10 cellular contexts compared by ENCODE assay signal in the genomic region with DNA sequence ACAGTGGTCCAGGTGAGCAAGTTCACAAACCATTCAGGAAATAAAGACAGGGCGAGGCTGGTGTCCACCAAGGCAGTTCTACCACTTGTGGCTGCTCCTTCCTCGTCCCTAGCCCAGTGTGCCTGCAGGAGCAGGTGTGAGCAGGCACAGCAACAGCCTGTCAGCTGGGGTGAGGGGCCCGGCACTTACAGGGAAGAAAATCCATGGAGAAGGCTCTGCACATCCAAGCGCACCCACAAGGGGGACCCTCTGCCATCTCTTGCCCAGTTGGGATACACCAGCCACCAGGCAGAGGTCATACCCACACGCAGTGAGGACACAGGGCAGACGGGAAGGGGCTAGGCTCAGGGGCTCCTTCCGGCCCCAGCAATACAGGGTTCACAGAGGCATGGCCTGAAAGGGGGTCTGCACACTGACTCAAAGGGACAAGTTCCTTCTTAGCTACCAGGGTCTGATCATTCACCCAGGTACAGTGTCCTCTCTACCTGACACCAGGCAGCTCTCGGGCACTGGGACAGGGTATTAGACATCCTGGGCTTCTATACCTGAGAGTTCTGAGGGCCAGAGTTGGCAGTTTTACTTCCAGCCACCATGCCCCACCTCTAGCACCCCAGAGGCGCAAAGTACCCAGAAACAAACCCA. TPM values are rescaled to one million over a fixed set of nuclear protein-coding genes. Genes with fewer than 3 reads are reported as not detected.
DNase-seq lines count a peak whose midpoint lies in the region; ATAC-seq, FAIRE-seq and TF ChIP-seq lines count a peak whose summit lies in the region.
"Had no signal": no experiment of that assay in that cellular context is flagged by ENCODE, and none has a peak within 500 bp of the region (broad histone marks: within the 10 kb centered on the region; RNA-seq: fewer than 3 reads in every experiment).

No MANE protein-coding gene starts in this region.

- 72 to 77% methylated on average over 6 to 9 of the region's 9 CpGs for WGBS in endodermal cell (ENCODE audit: insufficient coverage in 1 of 2, insufficient read length in 1 of 2), 2 experiments
- WGBS in mesendoderm (ENCODE audit: extremely low coverage, insufficient coverage, low lambda C conversion rate), result no CpG with 5 or more reads among the region's 9 CpGs

- no peaks in the 10 kb centered on the region for H3K79me2 ChIP-seq in mesendoderm (ENCODE audit: control insufficient read depth, insufficient read depth, low read length)

- H3K4me2 ChIP-seq in mesendoderm (ENCODE audit: low read length), result no peak overlapping the region

- no peaks in the 10 kb centered on the region for H3K27me3 Mint-ChIP-seq in CD4-positive, alpha-beta T cell
- no peaks in the 10 kb centered on the region for H3K27me3 Mint-ChIP-seq in endodermal cell (ENCODE audit: insufficient read depth)
- H3K27me3 Mint-ChIP-seq: IgD-negative memory B cell had no signal

- H3K23ac ChIP-seq in mesendoderm (ENCODE audit: low read length), result no peak overlapping the region

- no peak overlapping the region for H4K8ac ChIP-seq in mesendoderm (ENCODE audit: low read depth, low read length)

- no peaks in the 10 kb centered on the region for H3K4me1 ChIP-seq in HEK293 (ENCODE audit: control insufficient read depth, insufficient read depth, low read length)
- H3K4me1 ChIP-seq in endodermal cell (ENCODE audit: control insufficient read depth, insufficient read depth, low read length), result no peaks in the 10 kb centered on the region
- H3K4me1 ChIP-seq in mesendoderm (ENCODE audit: control insufficient read depth, low read depth, low read length), result no peaks in the 10 kb centered on the region

- H3K9me3 ChIP-seq in CD4-positive, alpha-beta T cell (ENCODE audit: control insufficient read depth, low read length), result no peaks in the 10 kb centered on the region
- H3K9me3 ChIP-seq in HEK293 (ENCODE audit: control insufficient read depth, insufficient read depth, low read depth, low read length), result no peaks in the 10 kb centered on the region
- no peaks in the 10 kb centered on the region for H3K9me3 ChIP-seq in endodermal cell (ENCODE audit: control insufficient read depth, low read length)
- H3K9me3 ChIP-seq: ovary had no signal

- no peaks in the 10 kb centered on the region for H3K79me1 ChIP-seq in mesendoderm (ENCODE audit: low read length)

- H3K27ac Mint-ChIP-seq in CD4-positive, alpha-beta T cell, result peak overlapping the region; percentile 97
- H3K27ac Mint-ChIP-seq in endodermal cell, result peak overlapping the region; percentile 55

- TF ChIP-seq CTCF in CD4-positive, alpha-beta T cell (IDR thresholded peaks at IDR 0.05), result no peak
- TF ChIP-seq CTCF in HEK293 (tag by site-specific recombination; IDR thresholded peaks at IDR 0.05) (peak; percentile 82), endodermal cell (conservative IDR thresholded peaks at IDR 0.05) (peak; percentile 85)

- H3K27me3 ChIP-seq in CD4-positive, alpha-beta T cell (ENCODE audit: control insufficient read depth, insufficient read depth, low read length), result no peaks in the 10 kb centered on the region
- no peaks in the 10 kb centered on the region for H3K27me3 ChIP-seq in endodermal cell (ENCODE audit: control insufficient read depth, insufficient read depth, low read length, poor library complexity, severe bottlenecking)
- H3K27me3 ChIP-seq in mesendoderm (ENCODE audit: insufficient read depth, low read length, poor library complexity), result no peaks in the 10 kb centered on the region
- H3K27me3 ChIP-seq: ovary had no signal

- H3K9ac ChIP-seq in endodermal cell (ENCODE audit: extremely low read depth, low read length, poor library complexity, severe bottlenecking), result no peak overlapping the region
- no peak overlapping the region for H3K9ac ChIP-seq in mesendoderm (ENCODE audit: low read length)

- H3K4ac ChIP-seq in mesendoderm (ENCODE audit: low read depth, low read length), result no peak overlapping the region

- H2BK15ac ChIP-seq in mesendoderm (replicated peaks; ENCODE audit: low read depth), result no peak overlapping the region

- POLR2A ChIA-PET in CD4-positive, alpha-beta T cell (lab: Charles Lee), result no interaction called here
- POLR2A ChIA-PET in HEK293 (lab: Yijun Ruan, JAX), result no interaction called here

- H2BK5ac ChIP-seq in mesendoderm (ENCODE audit: low read length), result no peak overlapping the region

- DNase-seq in CD4-positive, alpha-beta T cell, result no peak
- peak; percentile 13 for DNase-seq in RCC 7860 (ENCODE audit: low spot score)
- DNase-seq in endodermal cell, result peak; percentile 96
- peak; percentile 86 for DNase-seq in mesendoderm
- no peak for DNase-seq in GOT3 (lab: John Stamatoyannopoulos, UW)
- no peak for DNase-seq in stimulated activated CD4-positive, alpha-beta T cell treated with anti-CD3 and anti-CD28 coated beads, Interleukin-2, amount 100 ng/mL, for 48 hours

- H3K4me3 Mint-ChIP-seq in CD4-positive, alpha-beta T cell, result no peak overlapping the region
- no peak overlapping the region for H3K4me3 Mint-ChIP-seq in endodermal cell

- H2AK5ac ChIP-seq in mesendoderm (ENCODE audit: low read length), result no peak overlapping the region

- no peak for FAIRE-seq in RCC 7860 (lab: Jason Lieb, UNC)

- CTCF ChIA-PET in CD4-positive, alpha-beta T cell (lab: Charles Lee), result interaction anchor here (1.2 kb wide), 1 partner anchor 35 kb away, joined by 4 read pairs; a partner anchor contains a TSS
- CTCF ChIA-PET in HEK293 (lab: Yijun Ruan, JAX), result interaction anchor here (0.6 to 1.6 kb wide), 9 partner anchors 10 to 212 kb away, joined by 3 to 9 read pairs (median 4); no protein-coding TSS in a partner anchor

- H3K56ac ChIP-seq in mesendoderm (ENCODE audit: low read length), result no peak overlapping the region

- peaks cover 78% of the 10 kb centered on the region for H3K36me3 Mint-ChIP-seq in CD4-positive, alpha-beta T cell (ENCODE audit: low read depth)
- H3K36me3 Mint-ChIP-seq in endodermal cell (ENCODE audit: low read depth), result peaks cover 21% of the 10 kb centered on the region
- H3K36me3 Mint-ChIP-seq: IgD-negative memory B cell had no signal

- peak; percentile 42 for ATAC-seq in CD4-positive, alpha-beta T cell (ENCODE audit: poor library complexity)
- ATAC-seq in HG03175 (IDR thresholded peaks at IDR 0.05; ENCODE audit: unreplicated experiment), result no peak

- H3K18ac ChIP-seq in mesendoderm (ENCODE audit: low read length), result no peak overlapping the region

- intact Hi-C loops in CD4-positive, alpha-beta T cell (cut with DNase I, micrococcal nuclease), result no loop called here

- H3K36me3 ChIP-seq in HEK293 (ENCODE audit: control insufficient read depth in 2 of 2, insufficient read depth in 1 of 2, low read length in 2 of 2) (peaks cover 0 to 82% of the 10 kb centered on the region in 2 experiments; a peak in 2 of 3 replicates), endodermal cell (ENCODE audit: control insufficient read depth, insufficient read depth, low read length) (peaks cover 46% of the 10 kb centered on the region), mesendoderm (ENCODE audit: control insufficient read depth, insufficient read depth, low read length) (peaks cover 5% of the 10 kb centered on the region)
- H3K36me3 ChIP-seq: ovary had no signal

- H3K4me3 ChIP-seq in HEK293 (ENCODE audit: low read depth, low read length) (no peak overlapping the region), endodermal cell (ENCODE audit: low read length) (no peak overlapping the region), mesendoderm (ENCODE audit: low read length) (no peak overlapping the region)
- H3K4me3 ChIP-seq: ovary had no signal

- H4K5ac ChIP-seq in mesendoderm (ENCODE audit: low read length), result no peak overlapping the region

- H3K27ac ChIP-seq in CD4-positive, alpha-beta T cell (ENCODE audit: low read depth, low read length), result peak overlapping the region; percentile 4
- H3K27ac ChIP-seq in HEK293 (ENCODE audit: extremely low read depth, low read depth, low read length) (no peak overlapping the region), endodermal cell (ENCODE audit: low read depth, low read length) (no peak overlapping the region), mesendoderm (ENCODE audit: low read depth, low read length) (no peak overlapping the region)
- H3K27ac ChIP-seq: ovary had no signal

- no peak overlapping the region for H2BK120ac ChIP-seq in mesendoderm (ENCODE audit: low read depth, low read length)

- H3K9me3 Mint-ChIP-seq in CD4-positive, alpha-beta T cell, result no peaks in the 10 kb centered on the region
- no peaks in the 10 kb centered on the region for H3K9me3 Mint-ChIP-seq in endodermal cell
- H3K9me3 Mint-ChIP-seq: IgD-negative memory B cell had no signal

- H3K4me1 Mint-ChIP-seq in CD4-positive, alpha-beta T cell (ENCODE audit: low read depth), result peaks cover 60% of the 10 kb centered on the region
- peaks cover 4% of the 10 kb centered on the region for H3K4me1 Mint-ChIP-seq in endodermal cell

TF ChIP-seq in HEK293, 187 proteins besides CTCF, POLR2A, EP300 and RAD21 (continues in another document):
- TF ChIP-seq SETDB1 (IDR thresholded peaks at IDR 0.05; ENCODE audit: insufficient read length, low read length) (no peak), SCRT2 (tag by site-specific recombination; IDR thresholded peaks at IDR 0.05) (peak; percentile 92), ZBTB17 (tag by site-specific recombination; IDR thresholded peaks at IDR 0.05) (0 out of 2 replicates have a peak, but pooled peaks have one; percentile 13)
- TF ChIP-seq, protein P1, sequence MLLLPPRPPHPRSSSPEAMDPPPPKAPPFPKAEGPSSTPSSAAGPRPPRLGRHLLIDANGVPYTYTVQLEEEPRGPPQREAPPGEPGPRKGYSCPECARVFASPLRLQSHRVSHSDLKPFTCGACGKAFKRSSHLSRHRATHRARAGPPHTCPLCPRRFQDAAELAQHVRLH (tag by site-specific recombination; IDR thresholded peaks at IDR 0.05), result no peak

RNA-seq across cellular contexts. Expression of a gene that starts 27.0 kb away (rescaled TPM):
- total RNA-seq in CD4-positive, alpha-beta T cell, result 10 to 100 TPM; 19.5 to 22.4 TPM
- 10 to 100 TPM; 41.8 to 64.4 TPM for total RNA-seq in endodermal cell
- polyA plus RNA-seq in endodermal cell (2013, experiment 1 of 2), result 41.6 TPM
- 36.6 TPM for polyA plus RNA-seq in endodermal cell (2013, experiment 2 of 2)
- polyA plus RNA-seq in mesendoderm (2013, experiment 1 of 2), result 27.3 TPM
- polyA plus RNA-seq in mesendoderm (2013, experiment 2 of 2), result 28.1 TPM

RNA-seq across cellular contexts. Expression of a gene that starts 35.4 kb away (rescaled TPM):
- 10 to 100 TPM; 63.4 to 66.4 TPM for total RNA-seq in CD4-positive, alpha-beta T cell
- 10 to 100 TPM; 26.3 to 27.7 TPM for total RNA-seq in endodermal cell
- polyA plus RNA-seq in endodermal cell (2013, experiment 1 of 2), result 19.0 TPM
- polyA plus RNA-seq in endodermal cell (2013, experiment 2 of 2), result 18.3 TPM
- 37.2 TPM for polyA plus RNA-seq in mesendoderm (2013, experiment 1 of 2)
- polyA plus RNA-seq in mesendoderm (2013, experiment 2 of 2), result 36.2 TPM

RNA-seq across cellular contexts. Expression of a gene that starts 37.1 kb away (rescaled TPM):
- total RNA-seq in CD4-positive, alpha-beta T cell, result 10 to 100 TPM; 28.6 to 29.5 TPM
- 10 to 100 TPM; 56.9 to 75.2 TPM for total RNA-seq in endodermal cell
- polyA plus RNA-seq in endodermal cell (2013, experiment 1 of 2), result 20.8 TPM
- polyA plus RNA-seq in endodermal cell (2013, experiment 2 of 2), result 22.4 TPM
- polyA plus RNA-seq in mesendoderm (2013, experiment 1 of 2), result 67.1 TPM
- 67.6 TPM for polyA plus RNA-seq in mesendoderm (2013, experiment 2 of 2)

RNA-seq across cellular contexts. Expression of a gene that starts 44.6 kb away (rescaled TPM):
- total RNA-seq in CD4-positive, alpha-beta T cell, result under 1 TPM; 0.27 to 0.42 TPM
- total RNA-seq in endodermal cell, result 1 to 10 TPM; 1.5 to 1.6 TPM
- polyA plus RNA-seq in endodermal cell (2013, experiment 1 of 2), result 0.57 TPM
- 0.70 TPM for polyA plus RNA-seq in endodermal cell (2013, experiment 2 of 2)
- polyA plus RNA-seq in mesendoderm (2013, experiment 1 of 2), result 0.20 TPM
- polyA plus RNA-seq in mesendoderm (2013, experiment 2 of 2), result 0.27 TPM

Comparison
In these comparisons a context has a peak if more than half of its experiments do, and no peak if none do; other contexts are left out.
1. DNase-seq: peak in RCC 7860 (single experiment), endodermal cell (single experiment) and mesendoderm (single experiment); none in CD4-positive, alpha-beta T cell (0 of 10), GOT3 (single experiment) and stimulated activated CD4-positive, alpha-beta T cell treated with anti-CD3 and anti-CD28 coated beads, Interleukin-2, amount 100 ng/mL, for 48 hours (0 of 2).